ENCODE assay signal across 8 cellular contexts in the genomic region with DNA sequence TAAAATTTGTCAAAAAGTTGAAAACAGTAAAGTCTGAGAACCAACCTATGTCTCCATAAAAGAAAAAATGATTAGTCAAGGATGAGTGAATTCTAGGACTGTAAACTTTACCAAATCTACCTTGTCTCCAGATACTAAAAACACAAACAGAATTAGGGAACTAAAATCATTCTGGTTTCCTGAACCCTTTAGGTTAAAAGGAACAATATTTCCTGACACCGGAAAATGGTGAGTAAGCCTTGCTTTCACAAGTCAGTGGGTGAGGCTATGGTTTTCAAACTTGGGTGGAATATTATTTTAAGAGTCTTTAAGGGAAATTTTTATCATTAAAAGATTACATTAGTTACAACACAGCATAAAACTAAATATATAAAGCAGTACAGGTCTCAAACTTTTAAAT. TPM values are rescaled to one million over a fixed set of nuclear protein-coding genes. Genes with fewer than 3 reads are reported as not detected.
DNase-seq lines count a peak whose midpoint lies in the region; ATAC-seq lines count a peak whose summit lies in the region.
"Had no signal": no experiment of that assay in that cellular context is flagged by ENCODE, and none has a peak within 500 bp of the region (broad histone marks: within the 10 kb centered on the region; RNA-seq: fewer than 3 reads in every experiment).

No MANE protein-coding gene starts in this region.

- H2AFZ ChIP-seq in GM23248: peak overlapping the region; percentile 63

- peak overlapping the region; percentile 32 for H3K9ac ChIP-seq in GM23248

- H3K4me1 ChIP-seq in GM23248 (ENCODE audit: insufficient read depth): peaks cover 40% of the 10 kb centered on the region

- H3K79me2 ChIP-seq in GM23248 (ENCODE audit: insufficient read depth): peaks cover 34% of the 10 kb centered on the region

- H3K27me3 Mint-ChIP-seq in stimulated activated naive B cell treated with anti-CD40 and anti-IgM and Interleukin-4, amounts not matched to agents 10 μg/mL and 1 μg/mL and 100 μg/mL, for 72 hours: no peaks in the 10 kb centered on the region

- DNase-seq in GM23248 (peak; percentile 61), RPMI8226 (peak; percentile 25), epithelial cell of prostate (ENCODE audit: low read depth, low spot score) (no peak), EL (no peak), hippocampal formation (lab: John Stamatoyannopoulos, UW) (no peak)
- DNase-seq in stimulated activated naive B cell treated with anti-CD40 and anti-IgM and Interleukin-4, amounts not matched to agents 10 μg/mL and 1 μg/mL and 100 μg/mL, for 72 hours: no peak

- WGBS in GM23248 (ENCODE audit: low coverage in 1 of 2, low lambda C conversion rate in 2 of 2, missing lambda C conversion rate in 2 of 2), 2 experiments: 24 to 29% methylated on average over 1 of the region's 1 CpG

- peak overlapping the region; percentile 90 for H3K4me3 ChIP-seq in GM23248

- H3K4me2 ChIP-seq in GM23248 (ENCODE audit: unreplicated experiment): peak overlapping the region; percentile 72

- peak overlapping the region; percentile 99 for H3K27ac Mint-ChIP-seq in stimulated activated naive B cell treated with anti-CD40 and anti-IgM and Interleukin-4, amounts not matched to agents 10 μg/mL and 1 μg/mL and 100 μg/mL, for 72 hours

- ATAC-seq in stimulated activated naive B cell treated with anti-CD40 and anti-IgM and Interleukin-4, amounts not matched to agents 10 μg/mL and 1 μg/mL and 100 μg/mL, for 72 hours (replicated peaks): peak in 1 of 2 donors; percentile 3
- ATAC-seq in HG03439 (IDR thresholded peaks at IDR 0.05; ENCODE audit: unreplicated experiment): no peak

- no peaks in the 10 kb centered on the region for H4K20me1 ChIP-seq in GM23248 (ENCODE audit: insufficient read depth)

- H3K9me3 Mint-ChIP-seq in stimulated activated naive B cell treated with anti-CD40 and anti-IgM and Interleukin-4, amounts not matched to agents 10 μg/mL and 1 μg/mL and 100 μg/mL, for 72 hours: no peaks in the 10 kb centered on the region

- H3K4me3 Mint-ChIP-seq in stimulated activated naive B cell treated with anti-CD40 and anti-IgM and Interleukin-4, amounts not matched to agents 10 μg/mL and 1 μg/mL and 100 μg/mL, for 72 hours: peak overlapping the region; percentile 91 to 97

- peaks cover 49% of the 10 kb centered on the region for H3F3A ChIP-seq in GM23248 (ENCODE audit: insufficient read depth)

- peaks cover 28 to 74% of the 10 kb centered on the region in 2 donors for H3K4me1 Mint-ChIP-seq in stimulated activated naive B cell treated with anti-CD40 and anti-IgM and Interleukin-4, amounts not matched to agents 10 μg/mL and 1 μg/mL and 100 μg/mL, for 72 hours

- peaks cover 10% of the 10 kb centered on the region; the same call in 1 of the 2 replicates for H3K36me3 ChIP-seq in GM23248 (ENCODE audit: low read depth)

- in situ Hi-C loops in GM23248 (cut with MboI): no loop called here

- H3K27me3 ChIP-seq in GM23248 (replicated peaks; ENCODE audit: insufficient read depth): no peaks in the 10 kb centered on the region

- no peaks in the 10 kb centered on the region for H3K9me2 ChIP-seq in GM23248 (ENCODE audit: insufficient read depth)

- H3K9me3 ChIP-seq in GM23248 (ENCODE audit: low read depth): no peaks in the 10 kb centered on the region

- peak overlapping the region; percentile 68 for H3K27ac ChIP-seq in GM23248
- H3K27ac ChIP-seq in epithelial cell of prostate: peak overlapping the region; percentile 53
- H3K27ac ChIP-seq: VCaP had no signal

- peaks cover 9 to 32% of the 10 kb centered on the region in 2 donors for H3K36me3 Mint-ChIP-seq in stimulated activated naive B cell treated with anti-CD40 and anti-IgM and Interleukin-4, amounts not matched to agents 10 μg/mL and 1 μg/mL and 100 μg/mL, for 72 hours

RNA-seq across cellular contexts. Expression of gene SLC12A6, which starts 2.4 kb away (rescaled TPM):
- total RNA-seq in GM23248 (2014; rRNA removed; shearing (Covaris generic)): 19.2 TPM in 2 replicates
- 4.3 and 4.8 TPM in 2 replicates for polyA plus RNA-seq in GM23248 (2016; fragmentation: Nextera tagmentation; extraction: Ambion mirVana)

RNA-seq across cellular contexts. Expression of gene NOP10, which starts 7.8 kb away (rescaled TPM):
- total RNA-seq in GM23248 (2014; rRNA removed; shearing (Covaris generic)): 208 and 255 TPM in 2 replicates
- 425 and 426 TPM in 2 replicates for polyA plus RNA-seq in GM23248 (2016; fragmentation: Nextera tagmentation; extraction: Ambion mirVana)

RNA-seq across cellular contexts. Expression of gene NUTM1, which starts 7.9 kb away (rescaled TPM):
- total RNA-seq in GM23248 (2014; rRNA removed; shearing (Covaris generic)): not detected in 2 replicates
- polyA plus RNA-seq in GM23248 (2016; fragmentation: Nextera tagmentation; extraction: Ambion mirVana): not detected in 2 replicates

RNA-seq across cellular contexts. Expression of gene LPCAT4, which starts 31.8 kb away (rescaled TPM):
- 17.5 and 34.1 TPM in 2 replicates for total RNA-seq in GM23248 (2014; rRNA removed; shearing (Covaris generic))
- polyA plus RNA-seq in GM23248 (2016; fragmentation: Nextera tagmentation; extraction: Ambion mirVana): 24.4 and 24.7 TPM in 2 replicates

Comparison
In these comparisons a context has a peak if more than half of its experiments do, and no peak if none do; other contexts are left out.
1. DNase-seq: peak in GM23248 (single experiment) and RPMI8226 (single experiment); none in epithelial cell of prostate (single experiment), stimulated activated naive B cell treated with anti-CD40 and anti-IgM and Interleukin-4, amounts not matched to agents 10 μg/mL and 1 μg/mL and 100 μg/mL, for 72 hours (single experiment), EL (single experiment) and hippocampal formation (0 of 2).